ENCODE assay signal across 7 cellular contexts in genomic region chr20:61253640-61254511, GRCh38. TPM values are rescaled to one million over a fixed set of nuclear protein-coding genes. Genes with fewer than 3 reads are reported as not detected.
DNase-seq lines count a peak whose midpoint lies in the region; ATAC-seq and TF ChIP-seq lines count a peak whose summit lies in the region.

No MANE protein-coding gene starts in this region.

- no peak overlapping the region for H3K27ac Mint-ChIP-seq in H9

- peaks cover 16% of the 10 kb centered on the region for H3K23me2 ChIP-seq in H9 (ENCODE audit: insufficient read length, low read depth, low read length, poor library complexity, severe bottlenecking)

- in situ Hi-C loops in gastrocnemius medialis (cut with MboI; ENCODE audit: low sequenced_read_pairs in 4 of 4) = no loop called here

- ATAC-seq in heart right ventricle = peak in 4 of 8 donors; percentile 19 to 56 (median 38)
- ATAC-seq in gastrocnemius medialis = no peak
- no peak for ATAC-seq in HG02870 (IDR thresholded peaks at IDR 0.05; ENCODE audit: unreplicated experiment)

- H3K36me3 Mint-ChIP-seq in H9 (ENCODE audit: insufficient read depth in 1 of 3, low read depth in 3 of 3) = peaks cover 15 to 34% (median 19%) of the 10 kb centered on the region in 3 experiments

- H3T11ph ChIP-seq in H9 (ENCODE audit: low read length) = no peak overlapping the region

- no peak overlapping the region for H2AFZ ChIP-seq in H9 (ENCODE audit: low read length)

- no peak for TF ChIP-seq POLR2A in gastrocnemius medialis (IDR thresholded peaks at IDR 0.05)

- no peak overlapping the region for H3K9ac ChIP-seq in H9 (ENCODE audit: extremely low read depth, insufficient read length, low read length)

- H3K23ac ChIP-seq in H9 (ENCODE audit: insufficient read length, low read depth, low read length) = no peak overlapping the region

- no peak overlapping the region for H4K8ac ChIP-seq in H9 (replicated peaks; ENCODE audit: insufficient read length, low read depth, low read length)

- H3K27me3 Mint-ChIP-seq in H9 (ENCODE audit: low read depth) = peaks cover 82% of the 10 kb centered on the region

- peaks cover 2% of the 10 kb centered on the region for H4K20me1 ChIP-seq in H9 (ENCODE audit: control insufficient read depth, insufficient read depth, insufficient read length)

- peaks cover 21% of the 10 kb centered on the region for H3K27me3 ChIP-seq in H9 (ENCODE audit: insufficient read depth, low read length)
- peaks cover 21 to 91% (median 71%) of the 10 kb centered on the region in 7 donors for H3K27me3 ChIP-seq in heart right ventricle
- H3K27me3 ChIP-seq in gastrocnemius medialis = peaks cover 2 to 31% (median 18%) of the 10 kb centered on the region in 3 donors

- H3K4me3 Mint-ChIP-seq in H9 = peak overlapping the region; percentile 67 to 86

- H4K5ac ChIP-seq in H9 (ENCODE audit: insufficient read length, low read depth, low read length) = no peak overlapping the region

- no peak overlapping the region for H3K18ac ChIP-seq in H9 (ENCODE audit: insufficient read length, low read depth, low read length)

- H2BK15ac ChIP-seq in H9 (ENCODE audit: low read depth, low read length) = no peak overlapping the region

- intact Hi-C loops in heart right ventricle (cut with DNase I) (no loop called here), gastrocnemius medialis (cut with DNase I; ENCODE audit: low total_unique reads) (no loop called here)

- H3K4me1 Mint-ChIP-seq in H9 = peaks cover 15 to 19% of the 10 kb centered on the region in 2 experiments

- DNase-seq in H9 = peak; percentile 46
- DNase-seq in heart right ventricle = no peak
- DNase-seq in gastrocnemius medialis = no peak
- DNase-seq in stimulated activated CD4-positive, alpha-beta T cell treated with anti-CD3 and anti-CD28 coated beads, Interleukin-4, amount 100 ng/mL, for 24 hours = no peak
- no peak for DNase-seq in NCI-H345 (lab: John Stamatoyannopoulos, UW)

- H3K4me1 ChIP-seq in H9 (ENCODE audit: insufficient read depth, low read length) = peaks cover 4% of the 10 kb centered on the region; the same call in 1 of the 2 replicates
- H3K4me1 ChIP-seq in heart right ventricle = peaks cover 0 to 15% (median 3%) of the 10 kb centered on the region in 9 donors
- no peaks in the 10 kb centered on the region for H3K4me1 ChIP-seq in gastrocnemius medialis

- peak overlapping the region; percentile 56 for H3K4me2 ChIP-seq in H9 (ENCODE audit: insufficient read depth, insufficient read length, low read length)

- no peak overlapping the region for H3K56ac ChIP-seq in H9 (ENCODE audit: insufficient read length, low read depth, low read length)

- no peak overlapping the region for H2BK12ac ChIP-seq in H9 (ENCODE audit: insufficient read length, low read depth, low read length)

- H3K14ac ChIP-seq in H9 (ENCODE audit: insufficient read depth, low read length) = no peak overlapping the region

- no peak overlapping the region for H2BK20ac ChIP-seq in H9 (ENCODE audit: low read depth, low read length, poor library complexity, severe bottlenecking)

- peak; percentile 8; the same call in 1 of the 3 replicates for TF ChIP-seq CTCF in H9 (conservative IDR thresholded peaks at IDR 0.05)
- TF ChIP-seq CTCF in VCaP (conservative IDR thresholded peaks at IDR 0.05) = 0 out of 2 replicates have a peak, but pooled peaks have one; percentile 2
- TF ChIP-seq CTCF in heart right ventricle (IDR thresholded peaks at IDR 0.05) = no peak
- no peak for TF ChIP-seq CTCF in gastrocnemius medialis (IDR thresholded peaks at IDR 0.05 in 4 of 5, conservative IDR thresholded peaks at IDR 0.05 in 1 of 5)

- no CpG with 5 or more reads among the region's 62 CpGs for WGBS in H9 (ENCODE audit: extremely low coverage, insufficient read length, low lambda C conversion rate)
- WGBS in heart right ventricle, 2 donors = 7% methylated on average over 59 to 62 of the region's 62 CpGs

- H3K9me3 Mint-ChIP-seq in H9 = peaks cover 0 to 1% of the 10 kb centered on the region in 2 experiments; a peak in 1 of 5 replicates

- H3K9me3 ChIP-seq in H9 (ENCODE audit: control insufficient read depth, low read depth, low read length) = no peaks in the 10 kb centered on the region
- H3K9me3 ChIP-seq in heart right ventricle = peaks cover 0 to 4% (median 0%) of the 10 kb centered on the region in 11 donors
- H3K9me3 ChIP-seq in gastrocnemius medialis = no peaks in the 10 kb centered on the region

- H3K79me1 ChIP-seq in H9 (ENCODE audit: insufficient read depth, low read depth, low read length, poor library complexity, severe bottlenecking) = no peaks in the 10 kb centered on the region

- no peak overlapping the region for H2BK120ac ChIP-seq in H9 (ENCODE audit: low read depth, low read length, poor library complexity, severe bottlenecking)

- H3K79me2 ChIP-seq in H9 (ENCODE audit: insufficient read depth, low read length) = no peaks in the 10 kb centered on the region

- no peak overlapping the region for H2AK5ac ChIP-seq in H9 (ENCODE audit: insufficient read length, low read length)

- no peaks in the 10 kb centered on the region for H3K36me3 ChIP-seq in heart right ventricle
- no peaks in the 10 kb centered on the region for H3K36me3 ChIP-seq in gastrocnemius medialis

- no peak overlapping the region for H4K91ac ChIP-seq in H9 (ENCODE audit: insufficient read length, low read depth, low read length)

- no peak overlapping the region for H2BK5ac ChIP-seq in H9 (ENCODE audit: insufficient read length, low read length)

- no peak overlapping the region for H3K4ac ChIP-seq in H9 (ENCODE audit: low read depth, low read length)

- H3K27ac ChIP-seq in H9 (ENCODE audit: insufficient read length, low read depth, low read length) (no peak overlapping the region), VCaP (peak overlapping the region; percentile 57; the same call in 1 of the 2 replicates), heart right ventricle (no peak overlapping the region), gastrocnemius medialis (no peak overlapping the region)

- H3K4me3 ChIP-seq in heart right ventricle (peak overlapping the region in 9 of 10 donors; percentile 24 to 44 (median 37)), gastrocnemius medialis (peak overlapping the region; percentile 36 to 41 (median 38))

RNA-seq across cellular contexts. Expression of gene CDH4, which starts 1.8 kb away (rescaled TPM):
- total RNA-seq in H9 (2021) (3.0 and 3.2 TPM in 2 replicates), heart right ventricle (under 1 TPM in 6 of 10 donors, not detected in 4; 0.05 to 0.25 (median 0.09) TPM), gastrocnemius medialis (1 to 10 TPM in 2 of 4 donors, under 1 TPM in 2; 0.38 to 1.2 (median 0.86) TPM)
- polyA plus RNA-seq in heart right ventricle = under 1 TPM in 1 of 2 donors, not detected in 1; 0.04 TPM

Comparison
In these comparisons a context has a peak if more than half of its experiments do, and no peak if none do; other contexts are left out.
1. CTCF ChIP-seq: peak in H9 (single experiment) and VCaP (single experiment); none in heart right ventricle (0 of 9) and gastrocnemius medialis (0 of 5).